Comparison of ENCODE assay signal across 13 cellular contexts in genomic region chr3:72245183-72245811, GRCh38.
DNase-seq lines count a peak whose midpoint lies in the region; ATAC-seq and TF ChIP-seq lines count a peak whose summit lies in the region.
"Had no signal": no experiment of that assay in that cellular context is flagged by ENCODE, and none has a peak within 500 bp of the region (broad histone marks: within the 10 kb centered on the region; RNA-seq: fewer than 3 reads in every experiment).

No MANE protein-coding gene starts in this region.

- H3K4me2 ChIP-seq in MM.1S (ENCODE audit: low read depth, low read length) = no peak overlapping the region

- CTCF ChIA-PET in naive thymus-derived CD4-positive, alpha-beta T cell (lab: Charles Lee) = no interaction called here

- no peak overlapping the region for H3K9ac ChIP-seq in MM.1S (ENCODE audit: low read length)

- H3K27me3 Mint-ChIP-seq in activated T-helper 1 cell treated with anti-CD3 and anti-CD28 coated beads, Interleukin-12 subunit alpha, Interleukin-12 subunit beta, Interleukin-2, Interleukin-4 antibody, amounts not matched to agents 30 ng/mL and 10 ng/mL and 1 ng/mL, durations not matched to agents 14 hours and 24 hours and 36 hours (ENCODE audit: insufficient read depth) = no peaks in the 10 kb centered on the region
- H3K27me3 Mint-ChIP-seq in naive thymus-derived CD4-positive, alpha-beta T cell = peaks cover 0 to 7% (median 0%) of the 10 kb centered on the region in 5 donors
- H3K27me3 Mint-ChIP-seq: activated naive CD8-positive, alpha-beta T cell had no signal

- H3K4me3 Mint-ChIP-seq in activated T-helper 1 cell treated with anti-CD3 and anti-CD28 coated beads, Interleukin-12 subunit alpha, Interleukin-12 subunit beta, Interleukin-2, Interleukin-4 antibody, amounts not matched to agents 30 ng/mL and 10 ng/mL and 1 ng/mL, durations not matched to agents 14 hours and 24 hours and 36 hours = no peak overlapping the region
- H3K4me3 Mint-ChIP-seq in naive thymus-derived CD4-positive, alpha-beta T cell = no peak overlapping the region
- H3K4me3 Mint-ChIP-seq: activated CD8-positive, alpha-beta T cell treated with anti-CD3 and anti-CD28 coated beads, Interleukin-2, amount 10 ng/mL, durations not matched to agents 7 days and 5 days; activated naive CD8-positive, alpha-beta T cell had no signal

- H3K36me3 Mint-ChIP-seq in activated T-helper 1 cell treated with anti-CD3 and anti-CD28 coated beads, Interleukin-12 subunit alpha, Interleukin-12 subunit beta, Interleukin-2, Interleukin-4 antibody, amounts not matched to agents 30 ng/mL and 10 ng/mL and 1 ng/mL, durations not matched to agents 14 hours and 24 hours and 36 hours (ENCODE audit: low read depth) = no peaks in the 10 kb centered on the region
- H3K36me3 Mint-ChIP-seq in naive thymus-derived CD4-positive, alpha-beta T cell = peaks cover 0 to 4% (median 0%) of the 10 kb centered on the region in 5 donors
- H3K36me3 Mint-ChIP-seq: activated naive CD8-positive, alpha-beta T cell had no signal

- no peaks in the 10 kb centered on the region for H3K9me3 Mint-ChIP-seq in activated T-helper 1 cell treated with anti-CD3 and anti-CD28 coated beads, Interleukin-12 subunit alpha, Interleukin-12 subunit beta, Interleukin-2, Interleukin-4 antibody, amounts not matched to agents 30 ng/mL and 10 ng/mL and 1 ng/mL, durations not matched to agents 14 hours and 24 hours and 36 hours
- no peaks in the 10 kb centered on the region for H3K9me3 Mint-ChIP-seq in naive thymus-derived CD4-positive, alpha-beta T cell

- DNase-seq in AG10803 (ENCODE audit: low read depth) (peak; percentile 51), NCI-H69 (lab: John Stamatoyannopoulos, UW) (peak; percentile 73), fibroblast of pulmonary artery (ENCODE audit: low read depth) (peak; percentile 42), myocyte (ENCODE audit: low read depth) (peak; percentile 71), COLO829 (ENCODE audit: low spot score) (no peak), MM.1S (no peak)
- no peak for DNase-seq in activated T-helper 1 cell treated with anti-CD3 and anti-CD28 coated beads, Interleukin-12 subunit alpha, Interleukin-12 subunit beta, Interleukin-2, Interleukin-4 antibody, amounts not matched to agents 30 ng/mL and 10 ng/mL and 1 ng/mL, durations not matched to agents 14 hours and 24 hours and 36 hours (ENCODE audit: low spot score)
- no peak for DNase-seq in naive thymus-derived CD4-positive, alpha-beta T cell
- DNase-seq: activated CD8-positive, alpha-beta T cell treated with anti-CD3 and anti-CD28 coated beads, Interleukin-2, amount 10 ng/mL, durations not matched to agents 7 days and 5 days; EL had no signal

- no peak overlapping the region for H2AFZ ChIP-seq in MM.1S (ENCODE audit: low read length)

- POLR2A ChIA-PET in naive thymus-derived CD4-positive, alpha-beta T cell (lab: Charles Lee) = no interaction called here

- no peaks in the 10 kb centered on the region for H3K9me2 ChIP-seq in MM.1S (replicated peaks; ENCODE audit: insufficient read depth, low read length)

- H3K4me3 ChIP-seq in AG10803 (ENCODE audit: low read length) (no peak overlapping the region), fibroblast of pulmonary artery (replicated peaks; ENCODE audit: low read depth, low read length) (no peak overlapping the region), MM.1S (ENCODE audit: low read length) (no peak overlapping the region)
- H3K4me3 ChIP-seq in naive thymus-derived CD4-positive, alpha-beta T cell (ENCODE audit: low read length) = no peak overlapping the region
- H3K4me3 ChIP-seq: HAP-1, upper lobe of left lung had no signal

- no peaks in the 10 kb centered on the region for H3K36me3 ChIP-seq in naive thymus-derived CD4-positive, alpha-beta T cell (ENCODE audit: control insufficient read depth in 2 of 3, insufficient read depth in 3 of 3, low read length in 3 of 3)
- no peaks in the 10 kb centered on the region for H3K36me3 ChIP-seq in MM.1S (replicated peaks; ENCODE audit: insufficient read depth, low read length)
- H3K36me3 ChIP-seq: HAP-1, upper lobe of left lung had no signal

- H3K4me1 Mint-ChIP-seq in activated T-helper 1 cell treated with anti-CD3 and anti-CD28 coated beads, Interleukin-12 subunit alpha, Interleukin-12 subunit beta, Interleukin-2, Interleukin-4 antibody, amounts not matched to agents 30 ng/mL and 10 ng/mL and 1 ng/mL, durations not matched to agents 14 hours and 24 hours and 36 hours (ENCODE audit: low read depth) = no peaks in the 10 kb centered on the region
- H3K4me1 Mint-ChIP-seq in naive thymus-derived CD4-positive, alpha-beta T cell = peaks cover 0 to 13% (median 2%) of the 10 kb centered on the region in 7 donors

- H3K9me3 ChIP-seq in naive thymus-derived CD4-positive, alpha-beta T cell (ENCODE audit: control insufficient read depth in 2 of 3, low read length in 3 of 3) = no peaks in the 10 kb centered on the region
- H3K9me3 ChIP-seq in MM.1S (replicated peaks; ENCODE audit: insufficient read depth, low read length) = no peaks in the 10 kb centered on the region
- H3K9me3 ChIP-seq: HAP-1, upper lobe of left lung had no signal

- TF ChIP-seq CTCF in AG10803 (conservative IDR thresholded peaks at IDR 0.05; ENCODE audit: low read length) (no peak), fibroblast of pulmonary artery (IDR thresholded peaks at IDR 0.05; ENCODE audit: low read length, missing control alignments) (no peak), MM.1S (IDR thresholded peaks at IDR 0.05; ENCODE audit: low read length) (no peak)

- no peak overlapping the region for H3K27ac ChIP-seq in naive thymus-derived CD4-positive, alpha-beta T cell (ENCODE audit: low read depth, low read length)
- H3K27ac ChIP-seq in MM.1S (ENCODE audit: low read length) = no peak overlapping the region

- H3K27ac Mint-ChIP-seq in activated T-helper 1 cell treated with anti-CD3 and anti-CD28 coated beads, Interleukin-12 subunit alpha, Interleukin-12 subunit beta, Interleukin-2, Interleukin-4 antibody, amounts not matched to agents 30 ng/mL and 10 ng/mL and 1 ng/mL, durations not matched to agents 14 hours and 24 hours and 36 hours = no peak overlapping the region
- H3K27ac Mint-ChIP-seq in naive thymus-derived CD4-positive, alpha-beta T cell = no peak overlapping the region
- H3K27ac Mint-ChIP-seq: activated CD8-positive, alpha-beta T cell treated with anti-CD3 and anti-CD28 coated beads, Interleukin-2, amount 10 ng/mL, durations not matched to agents 7 days and 5 days; activated naive CD8-positive, alpha-beta T cell had no signal

- H3F3A ChIP-seq in MM.1S (ENCODE audit: insufficient read depth, low read length) = no peaks in the 10 kb centered on the region

- no peaks in the 10 kb centered on the region for H3K27me3 ChIP-seq in naive thymus-derived CD4-positive, alpha-beta T cell (ENCODE audit: control insufficient read depth in 2 of 2, insufficient read depth in 2 of 2, low read length in 2 of 2)
- no peaks in the 10 kb centered on the region for H3K27me3 ChIP-seq in MM.1S (replicated peaks; ENCODE audit: insufficient read depth, low read length)
- H3K27me3 ChIP-seq: upper lobe of left lung had no signal

- no peaks in the 10 kb centered on the region for H3K79me2 ChIP-seq in MM.1S (ENCODE audit: low read length)

- H4K20me1 ChIP-seq in MM.1S (ENCODE audit: insufficient read depth, low read length) = no peaks in the 10 kb centered on the region

- no peak for ATAC-seq in naive thymus-derived CD4-positive, alpha-beta T cell
- ATAC-seq: activated CD8-positive, alpha-beta T cell treated with anti-CD3 and anti-CD28 coated beads, Interleukin-2, amount 10 ng/mL, durations not matched to agents 7 days and 5 days had no signal

- H3K4me1 ChIP-seq in naive thymus-derived CD4-positive, alpha-beta T cell (ENCODE audit: control insufficient read depth in 2 of 2, insufficient read depth in 2 of 2, low read length in 2 of 2) = no peaks in the 10 kb centered on the region
- no peaks in the 10 kb centered on the region for H3K4me1 ChIP-seq in MM.1S (ENCODE audit: low read length)
- H3K4me1 ChIP-seq: HAP-1 had no signal

- intact Hi-C loops in activated T-helper 1 cell treated with anti-CD3 and anti-CD28 coated beads, Interleukin-12 subunit alpha, Interleukin-12 subunit beta, Interleukin-2, Interleukin-4 antibody, amounts not matched to agents 30 ng/mL and 10 ng/mL and 1 ng/mL, durations not matched to agents 14 hours and 24 hours and 36 hours (cut with micrococcal nuclease) = no loop called here
- intact Hi-C loops in naive thymus-derived CD4-positive, alpha-beta T cell (cut with micrococcal nuclease) = no loop called here

Comparison
In these comparisons a context has a peak if more than half of its experiments do, and no peak if none do; other contexts are left out.
1. DNase-seq: peak in AG10803 (single experiment), NCI-H69 (single experiment), fibroblast of pulmonary artery (single experiment) and myocyte (single experiment); none in activated T-helper 1 cell treated with anti-CD3 and anti-CD28 coated beads, Interleukin-12 subunit alpha, Interleukin-12 subunit beta, Interleukin-2, Interleukin-4 antibody, amounts not matched to agents 30 ng/mL and 10 ng/mL and 1 ng/mL, durations not matched to agents 14 hours and 24 hours and 36 hours (single experiment), COLO829 (single experiment), naive thymus-derived CD4-positive, alpha-beta T cell (0 of 9) and MM.1S (single experiment).